9 cellular contexts compared by ENCODE assay signal in the genomic region with DNA sequence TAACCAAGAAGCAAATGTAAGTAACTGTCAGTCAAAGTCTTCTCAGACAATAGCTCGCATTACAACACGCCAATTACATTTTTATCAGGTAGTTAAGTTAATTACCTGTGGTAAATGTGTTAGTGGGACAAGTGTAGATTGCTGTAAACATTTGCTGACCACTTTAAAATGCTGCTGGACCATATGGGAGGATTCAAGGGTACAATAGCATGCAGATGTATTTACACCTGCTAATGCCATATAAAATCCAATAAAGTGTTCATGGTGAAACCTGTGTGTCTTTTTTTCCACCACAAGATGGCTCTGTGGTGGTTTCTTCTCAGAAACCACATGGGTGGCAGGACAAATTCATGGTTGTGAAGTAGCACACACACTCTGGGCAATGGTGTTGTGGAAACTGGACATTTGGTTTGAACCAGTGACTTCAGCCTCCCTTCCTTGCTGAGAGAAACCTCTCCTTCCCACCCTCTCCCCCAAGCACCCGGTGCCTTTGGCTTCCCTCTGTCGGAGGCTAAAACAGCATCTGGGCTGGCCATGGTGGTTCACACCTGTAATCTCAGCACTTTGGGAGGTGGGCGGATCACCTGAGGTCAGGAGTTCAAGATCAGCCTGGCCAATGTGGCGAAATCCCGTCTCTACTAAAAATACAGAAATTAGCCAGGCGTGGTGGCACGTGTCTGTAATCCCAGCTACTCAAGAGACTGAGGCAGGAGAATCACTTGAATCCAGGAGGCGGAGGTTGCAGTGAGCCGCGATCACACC. TPM values are rescaled to one million over a fixed set of nuclear protein-coding genes. Genes with fewer than 3 reads are reported as not detected.
DNase-seq lines count a peak whose midpoint lies in the region; ATAC-seq and TF ChIP-seq lines count a peak whose summit lies in the region.
"Had no signal": no experiment of that assay in that cellular context is flagged by ENCODE, and none has a peak within 500 bp of the region (broad histone marks: within the 10 kb centered on the region; RNA-seq: fewer than 3 reads in every experiment).

No MANE protein-coding gene starts in this region.

- no peak for ATAC-seq in GM19463 (IDR thresholded peaks at IDR 0.05; ENCODE audit: unreplicated experiment)

- H3K36me3 ChIP-seq in ascending aorta (no peaks in the 10 kb centered on the region), kidney epithelial cell (ENCODE audit: control insufficient read depth, insufficient read depth, low read length) (no peaks in the 10 kb centered on the region), vagina (no peaks in the 10 kb centered on the region)

- TF ChIP-seq CTCF in GM20000 (IDR thresholded peaks at IDR 0.05; ENCODE audit: extremely low read depth, missing control alignments) (no peak), ascending aorta (IDR thresholded peaks at IDR 0.05) (peak; percentile 8 to 40 (median 17)), kidney epithelial cell (IDR thresholded peaks at IDR 0.05; ENCODE audit: insufficient read depth, low read length, poor library complexity, severe bottlenecking) (peak; percentile 65), vagina (IDR thresholded peaks at IDR 0.05) (peak in 2 of 3 experiments; percentile 32 to 38)

- TF ChIP-seq POLR2A in vagina (IDR thresholded peaks at IDR 0.05) = no peak

- H3K27ac ChIP-seq in ascending aorta (no peak overlapping the region), vagina (no peak overlapping the region)
- H3K27ac ChIP-seq: SK-N-MC had no signal

- H3K4me3 ChIP-seq in ascending aorta = no peak overlapping the region
- H3K4me3 ChIP-seq in kidney epithelial cell (ENCODE audit: low read depth, low read length) = no peak overlapping the region
- no peak overlapping the region for H3K4me3 ChIP-seq in vagina
- H3K4me3 ChIP-seq: SK-N-MC had no signal

- H3K4me1 ChIP-seq in ascending aorta = peaks cover 4 to 13% of the 10 kb centered on the region in 2 donors
- H3K4me1 ChIP-seq in vagina = peaks cover 10% of the 10 kb centered on the region

- intact Hi-C loops in ascending aorta (cut with DNase I) (no loop called here), vagina (cut with DNase I) (no loop called here)

- H3K27me3 ChIP-seq in ascending aorta (no peaks in the 10 kb centered on the region), kidney epithelial cell (ENCODE audit: control insufficient read depth, insufficient read depth, low read length) (no peaks in the 10 kb centered on the region), vagina (no peaks in the 10 kb centered on the region)

- H3K9me3 ChIP-seq in ascending aorta (no peaks in the 10 kb centered on the region), vagina (no peaks in the 10 kb centered on the region)

- DNase-seq in COLO668 (lab: John Stamatoyannopoulos, UW; ENCODE audit: unreplicated experiment) = peak; percentile 47
- DNase-seq in GM20000 (ENCODE audit: low spot score) = peak; percentile 45
- DNase-seq in NCI-H774 (lab: John Stamatoyannopoulos, UW) = peak; percentile 3
- DNase-seq in ascending aorta (ENCODE audit: low spot score in 2 of 2) = peak in 1 of 2 donors; percentile 52
- no peak for DNase-seq in kidney epithelial cell (ENCODE audit: low read depth)
- no peak for DNase-seq in vagina (ENCODE audit: extremely low spot score in 2 of 2)
- no peak for DNase-seq in UCSD-AML1 (lab: John Stamatoyannopoulos, UW; ENCODE audit: unreplicated experiment)

RNA-seq across cellular contexts. Expression of gene GTF3A, which starts 18.1 kb away (rescaled TPM):
- 197 TPM for total RNA-seq in ascending aorta
- 177 and 206 TPM in 2 replicates for total RNA-seq in kidney epithelial cell
- 142 TPM for total RNA-seq in vagina

RNA-seq across cellular contexts. Expression of gene MTIF3, which starts 44.0 kb away (rescaled TPM):
- total RNA-seq in ascending aorta (23.6 TPM), kidney epithelial cell (44.8 and 105 TPM in 2 replicates), vagina (30.0 TPM)

Comparison
In these comparisons a context has a peak if more than half of its experiments do, and no peak if none do; other contexts are left out.
1. DNase-seq: peak in COLO668 (single experiment), GM20000 (single experiment) and NCI-H774 (single experiment); none in kidney epithelial cell (single experiment), vagina (0 of 2) and UCSD-AML1 (single experiment).